In the genomic region with DNA sequence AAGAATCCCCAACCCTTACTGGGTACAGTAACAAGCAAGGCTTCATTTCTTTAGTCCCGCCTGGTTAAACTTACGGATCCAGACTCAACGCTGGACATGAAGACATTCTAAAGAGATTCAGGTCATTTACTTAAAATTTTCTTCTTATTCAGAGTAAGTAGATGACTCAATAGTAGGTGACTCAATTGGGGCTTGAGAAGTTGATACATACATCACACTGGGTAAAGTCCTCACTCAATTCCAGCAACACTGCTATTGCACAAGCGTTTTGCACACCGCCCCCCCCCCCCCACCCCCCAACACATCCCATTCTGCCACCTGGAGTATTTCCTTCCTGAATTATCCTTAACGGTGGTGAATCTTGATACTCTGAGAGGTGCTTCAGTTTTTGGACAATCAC, we compare ENCODE assay signal across 15 cellular contexts.
DNase-seq lines count a peak whose midpoint lies in the region; ATAC-seq, FAIRE-seq and TF ChIP-seq lines count a peak whose summit lies in the region.
"Had no signal": no experiment of that assay in that cellular context is flagged by ENCODE, and none has a peak within 500 bp of the region (broad histone marks: within the 10 kb centered on the region; RNA-seq: fewer than 3 reads in every experiment).

No MANE protein-coding gene starts in this region.

- no peak overlapping the region for H3K4me3 Mint-ChIP-seq in activated CD4-positive, alpha-beta T cell treated with anti-CD3 and anti-CD28 coated beads for 36 hours
- H3K4me3 Mint-ChIP-seq in activated CD4-positive, alpha-beta T cell treated with anti-CD3 and anti-CD28 coated beads, Interleukin-2, amount 10 ng/mL, durations not matched to agents 24 days and 14 days: no peak overlapping the region
- H3K4me3 Mint-ChIP-seq: activated naive CD8-positive, alpha-beta T cell treated with anti-CD3 and anti-CD28 coated beads, Interleukin-2, amount 10 ng/mL, durations not matched to agents 7 days and 5 days had no signal

- intact Hi-C loops in activated CD4-positive, alpha-beta T cell treated with anti-CD3 and anti-CD28 coated beads for 36 hours (cut with DNase I, micrococcal nuclease): no loop called here
- intact Hi-C loops in activated CD4-positive, alpha-beta T cell treated with anti-CD3 and anti-CD28 coated beads, Interleukin-2, amount 10 ng/mL, durations not matched to agents 24 days and 14 days (cut with micrococcal nuclease): no loop called here
- intact Hi-C loops in A673 (cut with micrococcal nuclease; ENCODE audit: unreplicated experiment): no loop called here

- no peak overlapping the region for H3K27ac ChIP-seq in OCI-LY3 (ENCODE audit: low read length)
- no peak overlapping the region for H3K27ac ChIP-seq in small intestine (ENCODE audit: low read depth in 1 of 2, low read length in 1 of 2)
- no peak overlapping the region for H3K27ac ChIP-seq in A673 (ENCODE audit: low read depth, low read length, poor library complexity, severe bottlenecking)
- H3K27ac ChIP-seq: A549 had no signal

- H3K36me3 ChIP-seq in OCI-LY3 (replicated peaks; ENCODE audit: low read depth, low read length): peaks cover 93% of the 10 kb centered on the region
- H3K36me3 ChIP-seq in small intestine (ENCODE audit: control insufficient read depth in 2 of 2, insufficient read depth in 2 of 2, low read length in 2 of 2): peaks cover 22 to 27% of the 10 kb centered on the region in 2 donors
- peaks cover 24% of the 10 kb centered on the region for H3K36me3 ChIP-seq in A673 (ENCODE audit: insufficient read depth, low read length, poor library complexity, severe bottlenecking)

- TF ChIP-seq CTCF in OCI-LY3 (IDR thresholded peaks at IDR 0.05; ENCODE audit: low read depth, low read length) (no peak), A673 (conservative IDR thresholded peaks at IDR 0.05; ENCODE audit: low read depth, low read length) (no peak)

- H3K9me3 ChIP-seq in OCI-LY3 (ENCODE audit: insufficient read depth, low read length) (no peaks in the 10 kb centered on the region), small intestine (ENCODE audit: control insufficient read depth, low read depth) (no peaks in the 10 kb centered on the region), A673 (ENCODE audit: low read depth, low read length, poor library complexity, severe bottlenecking) (no peaks in the 10 kb centered on the region)
- H3K9me3 ChIP-seq: A549, HAP-1 had no signal

- no peak for DNase-seq in activated CD4-positive, alpha-beta T cell treated with anti-CD3 and anti-CD28 coated beads for 36 hours
- DNase-seq in activated CD4-positive, alpha-beta T cell treated with anti-CD3 and anti-CD28 coated beads, Interleukin-2, amount 10 ng/mL, durations not matched to agents 24 days and 14 days: no peak
- peak; percentile 9 for DNase-seq in small intestine
- DNase-seq in frontal cortex (ENCODE audit: low spot score in 2 of 2): no peak
- no peak for DNase-seq in NCI-H510A treated with DMSO at 0.1 percent for 48 hours (lab: John Stamatoyannopoulos, UW)
- no peak for DNase-seq in A673 (ENCODE audit: low spot score)
- DNase-seq: activated naive CD8-positive, alpha-beta T cell treated with anti-CD3 and anti-CD28 coated beads, Interleukin-2, amount 10 ng/mL, durations not matched to agents 7 days and 5 days; Karpas-422; NCI-H2081; SHP77 treated with DMSO at 0.1 percent for 48 hours; substantia nigra had no signal

- peaks cover 74% of the 10 kb centered on the region for H3K36me3 Mint-ChIP-seq in activated CD4-positive, alpha-beta T cell treated with anti-CD3 and anti-CD28 coated beads for 36 hours (ENCODE audit: low read depth)
- peaks cover 79% of the 10 kb centered on the region for H3K36me3 Mint-ChIP-seq in activated CD4-positive, alpha-beta T cell treated with anti-CD3 and anti-CD28 coated beads, Interleukin-2, amount 10 ng/mL, durations not matched to agents 24 days and 14 days (ENCODE audit: low read depth)

- no peak overlapping the region for H2AFZ ChIP-seq in OCI-LY3 (ENCODE audit: low read depth, low read length)

- H3K4me1 Mint-ChIP-seq in activated CD4-positive, alpha-beta T cell treated with anti-CD3 and anti-CD28 coated beads for 36 hours: peaks cover 27% of the 10 kb centered on the region
- peaks cover 4% of the 10 kb centered on the region for H3K4me1 Mint-ChIP-seq in activated CD4-positive, alpha-beta T cell treated with anti-CD3 and anti-CD28 coated beads, Interleukin-2, amount 10 ng/mL, durations not matched to agents 24 days and 14 days

- WGBS in small intestine, 3 donors: 78 to 86% (median 85%) methylated on average over 6 of the region's 6 CpGs

- no peaks in the 10 kb centered on the region for H3K27me3 Mint-ChIP-seq in activated CD4-positive, alpha-beta T cell treated with anti-CD3 and anti-CD28 coated beads for 36 hours
- H3K27me3 Mint-ChIP-seq in activated CD4-positive, alpha-beta T cell treated with anti-CD3 and anti-CD28 coated beads, Interleukin-2, amount 10 ng/mL, durations not matched to agents 24 days and 14 days: no peaks in the 10 kb centered on the region
- H3K27me3 Mint-ChIP-seq: activated naive CD8-positive, alpha-beta T cell treated with anti-CD3 and anti-CD28 coated beads, Interleukin-2, amount 10 ng/mL, durations not matched to agents 7 days and 5 days had no signal

- H3K9me3 Mint-ChIP-seq in activated CD4-positive, alpha-beta T cell treated with anti-CD3 and anti-CD28 coated beads for 36 hours (ENCODE audit: low read depth): no peaks in the 10 kb centered on the region
- H3K9me3 Mint-ChIP-seq in activated CD4-positive, alpha-beta T cell treated with anti-CD3 and anti-CD28 coated beads, Interleukin-2, amount 10 ng/mL, durations not matched to agents 24 days and 14 days: no peaks in the 10 kb centered on the region
- H3K9me3 Mint-ChIP-seq: activated naive CD8-positive, alpha-beta T cell treated with anti-CD3 and anti-CD28 coated beads, Interleukin-2, amount 10 ng/mL, durations not matched to agents 7 days and 5 days had no signal

- POLR2A ChIA-PET in activated CD4-positive, alpha-beta T cell treated with anti-CD3 and anti-CD28 coated beads for 36 hours (lab: Charles Lee): interaction anchor here (0.6 kb wide), 1 partner anchor 145 kb away, joined by 3 read pairs; no protein-coding TSS in a partner anchor
- POLR2A ChIA-PET in A673 (lab: Charles Lee; ENCODE audit: low non-redundant PET): no interaction called here

- peak overlapping the region; percentile 76 for H3K27ac Mint-ChIP-seq in activated CD4-positive, alpha-beta T cell treated with anti-CD3 and anti-CD28 coated beads for 36 hours
- no peak overlapping the region for H3K27ac Mint-ChIP-seq in activated CD4-positive, alpha-beta T cell treated with anti-CD3 and anti-CD28 coated beads, Interleukin-2, amount 10 ng/mL, durations not matched to agents 24 days and 14 days
- H3K27ac Mint-ChIP-seq: activated naive CD8-positive, alpha-beta T cell treated with anti-CD3 and anti-CD28 coated beads, Interleukin-2, amount 10 ng/mL, durations not matched to agents 7 days and 5 days had no signal

- H3K9ac ChIP-seq in OCI-LY3 (ENCODE audit: low read length): no peak overlapping the region

- no peak overlapping the region for H3K4me3 ChIP-seq in OCI-LY3 (ENCODE audit: low read length)
- H3K4me3 ChIP-seq in small intestine (ENCODE audit: low read depth in 1 of 2, low read length in 2 of 2): no peak overlapping the region
- H3K4me3 ChIP-seq in A673 (ENCODE audit: low read depth, low read length, poor library complexity, severe bottlenecking): no peak overlapping the region
- H3K4me3 ChIP-seq: A549, HAP-1 had no signal

- H3K4me1 ChIP-seq in OCI-LY3 (ENCODE audit: low read length) (peaks cover 29% of the 10 kb centered on the region), small intestine (ENCODE audit: control insufficient read depth in 2 of 2, insufficient read depth in 1 of 2, low read depth in 1 of 2, low read length in 1 of 2) (no peaks in the 10 kb centered on the region), A673 (ENCODE audit: insufficient read depth, low read length, poor library complexity, severe bottlenecking) (peaks cover 23% of the 10 kb centered on the region)

- FAIRE-seq in small intestine (lab: Jason Lieb, UNC) (no peak), frontal cortex (lab: Jason Lieb, UNC) (no peak)
- FAIRE-seq: A549 had no signal

- H3K79me2 ChIP-seq in OCI-LY3 (ENCODE audit: low read length): peaks cover 41% of the 10 kb centered on the region

- peak; percentile 69 for ATAC-seq in activated CD4-positive, alpha-beta T cell treated with anti-CD3 and anti-CD28 coated beads for 36 hours
- ATAC-seq in esophagus mucosa: peak; percentile 57
- ATAC-seq: A549 had no signal

- H4K20me1 ChIP-seq in OCI-LY3 (ENCODE audit: insufficient read depth, low read length): peaks cover 62% of the 10 kb centered on the region

- H3K27me3 ChIP-seq in OCI-LY3 (ENCODE audit: low read depth, low read length) (no peaks in the 10 kb centered on the region), small intestine (ENCODE audit: control insufficient read depth in 2 of 2, insufficient read depth in 2 of 2, low read length in 2 of 2) (no peaks in the 10 kb centered on the region), A673 (replicated peaks; ENCODE audit: insufficient read depth, low read depth, low read length, poor library complexity) (no peaks in the 10 kb centered on the region)

- BruUV-seq in A673 (replicated peaks; lab: Mats Ljungman, UMichigan): no TSS peak

- CTCF ChIA-PET in activated CD4-positive, alpha-beta T cell treated with anti-CD3 and anti-CD28 coated beads for 36 hours (lab: Charles Lee): interaction anchor here (0.6 to 0.9 kb wide), 2 partner anchors 17 to 94 kb away, joined by 3 to 4 read pairs; no protein-coding TSS in a partner anchor
- CTCF ChIA-PET in A673 (lab: Charles Lee): no interaction called here

- H3K4me2 ChIP-seq in OCI-LY3 (ENCODE audit: low read length): 0 out of 2 replicates have a peak overlapping the region, but pooled peaks have one; percentile 1
- H3K4me2 ChIP-seq: A549 had no signal
